Comparison of ENCODE assay signal across 1 cellular context in the genomic region with DNA sequence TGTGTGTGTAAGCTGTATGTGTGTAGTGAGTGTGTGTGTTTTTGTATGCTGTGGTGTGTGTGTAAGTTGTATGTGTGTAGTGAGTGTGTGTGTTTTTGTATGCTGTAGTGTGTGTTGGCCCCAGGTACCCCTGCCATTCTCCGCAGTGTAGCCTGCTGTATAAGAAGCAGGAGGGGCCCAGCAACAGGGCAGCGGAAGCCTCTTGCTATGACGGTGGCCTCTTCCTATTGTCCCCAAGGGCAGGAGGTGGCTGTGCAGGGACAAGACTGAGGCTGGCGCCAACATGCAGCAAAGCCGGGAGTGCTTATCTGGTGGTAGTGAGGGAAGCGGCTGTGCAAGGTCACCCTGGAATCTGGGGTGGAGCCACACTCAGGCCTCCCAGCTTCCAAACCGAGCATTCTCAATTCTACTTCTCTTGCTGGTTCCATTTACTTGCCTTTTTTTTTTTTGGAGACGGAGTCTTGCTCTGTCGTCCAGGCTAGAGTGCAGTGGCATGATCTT.
TF ChIP-seq lines count a peak whose summit lies in the region.

No MANE protein-coding gene starts in this region.

TF ChIP-seq in GM12878, 131 proteins besides CTCF, POLR2A, EP300 and RAD21:
- TF ChIP-seq CHD4 (IDR thresholded peaks at IDR 0.05) (peak; percentile 77; the same call in 1 of the 2 replicates), SMAD5 (IDR thresholded peaks at IDR 0.05; ENCODE audit: low read depth) (no peak)
TF ChIP-seq in GM12878: peak in this region for 1.
